Comparison of ENCODE assay signal across 17 cellular contexts in genomic region chr11:118411523-118411922, GRCh38. TPM values are rescaled to one million over a fixed set of nuclear protein-coding genes. Genes with fewer than 3 reads are reported as not detected.
DNase-seq lines count a peak whose midpoint lies in the region; ATAC-seq, FAIRE-seq and TF ChIP-seq lines count a peak whose summit lies in the region.
"Had no signal": no experiment of that assay in that cellular context is flagged by ENCODE, and none has a peak within 500 bp of the region (broad histone marks: within the 10 kb centered on the region; RNA-seq: fewer than 3 reads in every experiment).

No MANE protein-coding gene starts in this region.

- intact Hi-C loops in HepG2 (cut with micrococcal nuclease; ENCODE audit: unreplicated experiment) = no loop called here
- intact Hi-C loops in right lobe of liver (cut with DNase I) = no loop called here
- intact Hi-C loops in Panc1 (cut with micrococcal nuclease; ENCODE audit: unreplicated experiment) = no loop called here
- intact Hi-C loops in mucosa of descending colon (cut with DNase I, micrococcal nuclease) = no loop called here

- H3K4me1 ChIP-seq in HepG2 (ENCODE audit: insufficient read depth, low read length) = peaks cover 10% of the 10 kb centered on the region
- H3K4me1 ChIP-seq in right lobe of liver = no peaks in the 10 kb centered on the region
- H3K4me1 ChIP-seq in Panc1 (ENCODE audit: control insufficient read depth, insufficient read depth, low read length) = peaks cover 69% of the 10 kb centered on the region
- H3K4me1 ChIP-seq in mucosa of descending colon (ENCODE audit: low read depth) = peaks cover 15% of the 10 kb centered on the region

- no peak overlapping the region for H3K27ac Mint-ChIP-seq in effector memory CD8-positive, alpha-beta T cell

- H3K36me3 ChIP-seq in HepG2 (replicated peaks in 1 of 2; ENCODE audit: control insufficient read depth in 1 of 2, insufficient read depth in 2 of 2, low read length in 2 of 2) (peaks cover 6 to 29% of the 10 kb centered on the region in 2 experiments), right lobe of liver (peaks cover 0 to 27% (median 7%) of the 10 kb centered on the region in 4 donors), Panc1 (ENCODE audit: control insufficient read depth, insufficient read depth, low read length) (peaks cover 25% of the 10 kb centered on the region), mucosa of descending colon (ENCODE audit: low read depth) (no peaks in the 10 kb centered on the region)

- H3K9me3 Mint-ChIP-seq in effector memory CD8-positive, alpha-beta T cell = no peaks in the 10 kb centered on the region
- H3K9me3 Mint-ChIP-seq: H9 had no signal

- H3K36me3 Mint-ChIP-seq in effector memory CD8-positive, alpha-beta T cell (ENCODE audit: insufficient read depth) = peaks cover 52% of the 10 kb centered on the region

- POLR2A ChIA-PET in HepG2 (lab: Yijun Ruan, JAX) = interaction anchor here (2.5 kb wide), 1 partner anchor 9 kb away, joined by 10 read pairs; no protein-coding TSS in a partner anchor
- POLR2A ChIA-PET in Panc1 (lab: Charles Lee) = interaction anchor here (0.6 kb wide), 1 partner anchor 12 kb away, joined by 4 read pairs; no protein-coding TSS in a partner anchor

- 66% methylated on average over 3 of the region's 3 CpGs for WGBS in HepG2 (ENCODE audit: low lambda C conversion rate)
- 83% methylated on average over 2 of the region's 3 CpGs for WGBS in right lobe of liver (ENCODE audit: insufficient coverage, low coverage, low lambda C conversion rate, missing lambda C conversion rate)

- H3K27me3 Mint-ChIP-seq in effector memory CD8-positive, alpha-beta T cell = no peaks in the 10 kb centered on the region

- H4K20me1 ChIP-seq in HepG2 (ENCODE audit: insufficient read depth, low read length) = no peaks in the 10 kb centered on the region

- ATAC-seq in HepG2 (peak; percentile 49), right lobe of liver (no peak), Panc1 (no peak), mucosa of descending colon (peak; percentile 58)
- no peak for ATAC-seq in effector memory CD8-positive, alpha-beta T cell (replicated peaks)

- H3K4me3 Mint-ChIP-seq in effector memory CD8-positive, alpha-beta T cell = no peak overlapping the region
- H3K4me3 Mint-ChIP-seq: H9 had no signal

- H3K9me3 ChIP-seq in HepG2 (ENCODE audit: low read length) = no peaks in the 10 kb centered on the region
- H3K9me3 ChIP-seq in right lobe of liver = no peaks in the 10 kb centered on the region
- no peaks in the 10 kb centered on the region for H3K9me3 ChIP-seq in Panc1 (ENCODE audit: control insufficient read depth, insufficient read depth, low read depth, low read length)
- no peaks in the 10 kb centered on the region for H3K9me3 ChIP-seq in mucosa of descending colon

- no peak overlapping the region for H2AFZ ChIP-seq in HepG2 (ENCODE audit: low read length)

- peaks cover 2% of the 10 kb centered on the region for H3K79me2 ChIP-seq in HepG2 (ENCODE audit: insufficient read depth, low read length)

- H3K4me3 ChIP-seq in HepG2 (replicated peaks in 1 of 3; ENCODE audit: insufficient read depth in 1 of 3, low read depth in 2 of 3, low read length in 3 of 3) (no peak overlapping the region), right lobe of liver (no peak overlapping the region), Panc1 (ENCODE audit: low read depth in 2 of 2, low read length in 2 of 2) (no peak overlapping the region), mucosa of descending colon (no peak overlapping the region)

- CTCF ChIA-PET in HepG2 (lab: Yijun Ruan, JAX; ENCODE audit: low intra/inter-chr PET ratio, low total read pairs) = no interaction called here
- CTCF ChIA-PET in Panc1 (lab: Charles Lee) = interaction anchor here (0.6 kb wide), 1 partner anchor 21 kb away, joined by 5 read pairs; no protein-coding TSS in a partner anchor

- H3K9ac ChIP-seq in HepG2 (ENCODE audit: insufficient read depth, low read depth, low read length) = no peak overlapping the region

- TF ChIP-seq CTCF in HepG2 (CRISPR knock-in tag; IDR thresholded peaks at IDR 0.05) (no peak), right lobe of liver (IDR thresholded peaks at IDR 0.05) (no peak), Panc1 (IDR thresholded peaks at IDR 0.05) (no peak), mucosa of descending colon (IDR thresholded peaks at IDR 0.05) (no peak)

- peaks cover 3 to 24% of the 10 kb centered on the region in 2 donors for H3K4me1 Mint-ChIP-seq in effector memory CD8-positive, alpha-beta T cell (ENCODE audit: low read depth in 2 of 2)

- FAIRE-seq in HepG2 (lab: Jason Lieb, UNC) = no peak

- H3K27me3 ChIP-seq in HepG2 (ENCODE audit: control insufficient read depth in 1 of 2, insufficient read depth in 2 of 2, low read length in 2 of 2) (no peaks in the 10 kb centered on the region), right lobe of liver (no peaks in the 10 kb centered on the region), Panc1 (ENCODE audit: control insufficient read depth, insufficient read depth, low read length) (no peaks in the 10 kb centered on the region)

- in situ Hi-C loops in HepG2 (cut with HindIII; ENCODE audit: extremely low pct_ligation_motif_present, low pct_unique_long_range_greater_than_20kb) = no loop called here
- in situ Hi-C loops in Panc1 (cut with HindIII; ENCODE audit: low pct_unique_long_range_greater_than_20kb, low sequenced_read_pairs) = no loop called here

- H3K27ac ChIP-seq in HepG2 (ENCODE audit: extremely low read length, insufficient read depth, low read length) (no peak overlapping the region), right lobe of liver (no peak overlapping the region), Panc1 (ENCODE audit: low read length) (peak overlapping the region; percentile 36)
- H3K27ac ChIP-seq: HL-60 had no signal

- TF ChIP-seq EP300 in HepG2 (IDR thresholded peaks at IDR 0.05; ENCODE audit: low read depth in 2 of 2, low read length in 2 of 2) (no peak), HepG2 (CRISPR knock-in tag; IDR thresholded peaks at IDR 0.05; ENCODE audit: borderline replicate concordance) (no peak)

- peak; percentile 21 for DNase-seq in HepG2 (ENCODE audit: low spot score)
- DNase-seq in right lobe of liver = no peak
- no peak for DNase-seq in Panc1 (ENCODE audit: low read depth, low spot score)
- no peak for DNase-seq in mucosa of descending colon
- no peak for DNase-seq in NCI-H2227 treated with DMSO at 0.1 percent for 48 hours (lab: John Stamatoyannopoulos, UW)
- no peak for DNase-seq in effector memory CD8-positive, alpha-beta T cell
- no peak for DNase-seq in activated CD4-positive, alpha-beta T cell treated with anti-CD3 and anti-CD28 coated beads, Interleukin-2, amount 50 U/mL, for 48 hours
- DNase-seq: ACHN, DMS 273 treated with DMSO at 0.1 percent for 48 hours, GDM1, H9, IMR-90, NCI-H1436 treated with DMSO at 0.1 percent for 48 hours, NCI-H2029, NCI-H446, Right ventricle myocardium superior had no signal

- BruUV-seq in HepG2 (replicated peaks; lab: Mats Ljungman, UMichigan) = no TSS peak
- BruUV-seq in Panc1 (replicated peaks; lab: Mats Ljungman, UMichigan) = no TSS peak

- no peak for TF ChIP-seq RAD21 in HepG2 (CRISPR knock-in tag; IDR thresholded peaks at IDR 0.05)

- H3K4me2 ChIP-seq in HepG2 (ENCODE audit: low read depth, low read length) = no peak overlapping the region

- TF ChIP-seq POLR2A in HepG2 (IDR thresholded peaks at IDR 0.05; ENCODE audit: insufficient read depth in 1 of 2, low read depth in 2 of 2, low read length in 2 of 2) (no peak), right lobe of liver (IDR thresholded peaks at IDR 0.05) (no peak)

RNA-seq across cellular contexts. Expression of gene ATP5MG, which starts 10.1 kb away (rescaled TPM):
- 320 and 408 TPM in 2 replicates for total RNA-seq in HepG2 (2016; rRNA removed; fragmentation: Illumina TruSeq; extraction: Trizol)
- 159 and 171 TPM in 2 replicates for total RNA-seq in HepG2 (2016; cell fraction: cytosol; rRNA removed; fragmentation: Illumina TruSeq; extraction: Trizol; ENCODE audit: low read depth)
- 349 and 437 TPM in 2 replicates for total RNA-seq in HepG2 (2016; cell fraction: insoluble cytoplasmic fraction; rRNA removed; fragmentation: Illumina TruSeq; extraction: Trizol)
- 200 and 226 TPM in 2 replicates for total RNA-seq in HepG2 (2016; cell fraction: membrane; rRNA removed; fragmentation: Illumina TruSeq; extraction: Trizol)
- total RNA-seq in HepG2 (2016; cell fraction: nucleus; rRNA removed; fragmentation: Illumina TruSeq; extraction: Trizol) = 118 TPM in 2 replicates
- polyA plus RNA-seq in HepG2 (2011; rRNA removed) = 209 and 260 TPM in 2 replicates
- 224 and 232 TPM in 2 replicates for polyA plus RNA-seq in HepG2 (2011; cell fraction: cytosol; rRNA removed)
- polyA plus RNA-seq in HepG2 (2011; cell fraction: nucleus; rRNA removed) = 34.3 and 48.4 TPM in 2 replicates
- polyA plus RNA-seq in HepG2 (2012) = 196 and 279 TPM in 2 replicates
- 199 and 242 TPM in 2 replicates for polyA plus RNA-seq in HepG2 (2016; cell fraction: cytosol; fragmentation: Illumina TruSeq; extraction: Trizol; ENCODE audit: low read depth)
- 446 and 519 TPM in 2 replicates for polyA plus RNA-seq in HepG2 (2016; cell fraction: insoluble cytoplasmic fraction; fragmentation: Illumina TruSeq; extraction: Trizol; ENCODE audit: low read depth)
- 199 and 264 TPM in 2 replicates for polyA plus RNA-seq in HepG2 (2016; cell fraction: membrane; fragmentation: Illumina TruSeq; extraction: Trizol; ENCODE audit: low read depth)
- 242 and 264 TPM in 2 replicates for polyA plus RNA-seq in HepG2 (2016; cell fraction: nucleus; fragmentation: Illumina TruSeq; extraction: Trizol; ENCODE audit: insufficient read depth, low read depth)
- 36.3 and 59.5 TPM in 2 replicates for polyA minus RNA-seq in HepG2 (2011; rRNA and poly(A)+ RNA removed; ENCODE audit: low replicate concordance)
- polyA minus RNA-seq in HepG2 (2011; cell fraction: cytosol; rRNA and poly(A)+ RNA removed) = 41.8 and 56.3 TPM in 2 replicates
- 17.0 and 20.9 TPM in 2 replicates for polyA minus RNA-seq in HepG2 (2011; cell fraction: nucleus; rRNA and poly(A)+ RNA removed)
- 100 to 1,000 TPM in 1 of 6 experiments, 10 to 100 TPM in 5; 32.6 to 127 (median 89.5) TPM for total RNA-seq in right lobe of liver
- total RNA-seq in Panc1 (2021; ENCODE audit: unreplicated experiment) = 504 TPM
- polyA plus RNA-seq in Panc1 (2012; ENCODE audit: insufficient read length) = 755 TPM
- total RNA-seq in mucosa of descending colon = 100 to 1,000 TPM; 224 to 287 (median 262) TPM

RNA-seq across cellular contexts. Expression of gene KMT2A, which starts 24.8 kb away (rescaled TPM):
- 20.0 and 26.2 TPM in 2 replicates for total RNA-seq in HepG2 (2016; rRNA removed; fragmentation: Illumina TruSeq; extraction: Trizol)
- 8.0 and 8.6 TPM in 2 replicates for total RNA-seq in HepG2 (2016; cell fraction: cytosol; rRNA removed; fragmentation: Illumina TruSeq; extraction: Trizol; ENCODE audit: low read depth)
- total RNA-seq in HepG2 (2016; cell fraction: insoluble cytoplasmic fraction; rRNA removed; fragmentation: Illumina TruSeq; extraction: Trizol) = 19.8 and 22.3 TPM in 2 replicates
- 9.8 and 12.0 TPM in 2 replicates for total RNA-seq in HepG2 (2016; cell fraction: membrane; rRNA removed; fragmentation: Illumina TruSeq; extraction: Trizol)
- total RNA-seq in HepG2 (2016; cell fraction: nucleus; rRNA removed; fragmentation: Illumina TruSeq; extraction: Trizol) = 62.9 and 67.9 TPM in 2 replicates
- polyA plus RNA-seq in HepG2 (2011; rRNA removed) = 12.4 and 12.7 TPM in 2 replicates
- 9.4 and 11.0 TPM in 2 replicates for polyA plus RNA-seq in HepG2 (2011; cell fraction: cytosol; rRNA removed)
- polyA plus RNA-seq in HepG2 (2011; cell fraction: nucleus; rRNA removed) = 53.6 and 54.8 TPM in 2 replicates
- 18.6 and 21.2 TPM in 2 replicates for polyA plus RNA-seq in HepG2 (2012)
- polyA plus RNA-seq in HepG2 (2016; cell fraction: cytosol; fragmentation: Illumina TruSeq; extraction: Trizol; ENCODE audit: low read depth) = 1.8 and 2.3 TPM in 2 replicates
- 14.1 and 14.7 TPM in 2 replicates for polyA plus RNA-seq in HepG2 (2016; cell fraction: insoluble cytoplasmic fraction; fragmentation: Illumina TruSeq; extraction: Trizol; ENCODE audit: low read depth)
- 3.7 and 4.5 TPM in 2 replicates for polyA plus RNA-seq in HepG2 (2016; cell fraction: membrane; fragmentation: Illumina TruSeq; extraction: Trizol; ENCODE audit: low read depth)
- 53.1 and 68.2 TPM in 2 replicates for polyA plus RNA-seq in HepG2 (2016; cell fraction: nucleus; fragmentation: Illumina TruSeq; extraction: Trizol; ENCODE audit: insufficient read depth, low read depth)
- polyA minus RNA-seq in HepG2 (2011; rRNA and poly(A)+ RNA removed; ENCODE audit: low replicate concordance) = 54.0 and 71.0 TPM in 2 replicates
- polyA minus RNA-seq in HepG2 (2011; cell fraction: cytosol; rRNA and poly(A)+ RNA removed) = 31.2 and 32.9 TPM in 2 replicates
- 121 and 138 TPM in 2 replicates for polyA minus RNA-seq in HepG2 (2011; cell fraction: nucleus; rRNA and poly(A)+ RNA removed)
- total RNA-seq in right lobe of liver = 10 to 100 TPM; 15.5 to 24.9 (median 19.5) TPM
- 139 TPM for total RNA-seq in Panc1 (2021; ENCODE audit: unreplicated experiment)
- 74.2 TPM for polyA plus RNA-seq in Panc1 (2012; ENCODE audit: insufficient read length)
- 10 to 100 TPM; 49.0 to 89.3 (median 51.4) TPM for total RNA-seq in mucosa of descending colon

RNA-seq across cellular contexts. Expression of gene UBE4A, which starts 52.1 kb away (rescaled TPM):
- total RNA-seq in HepG2 (2016; rRNA removed; fragmentation: Illumina TruSeq; extraction: Trizol) (24.8 and 32.7 TPM in 2 replicates), right lobe of liver (10 to 100 TPM; 25.5 to 36.9 (median 28.5) TPM), Panc1 (2021; ENCODE audit: unreplicated experiment) (57.9 TPM), mucosa of descending colon (10 to 100 TPM; 42.3 to 50.1 (median 46.1) TPM)
- 9.0 and 10.7 TPM in 2 replicates for total RNA-seq in HepG2 (2016; cell fraction: cytosol; rRNA removed; fragmentation: Illumina TruSeq; extraction: Trizol; ENCODE audit: low read depth)
- 24.4 and 32.2 TPM in 2 replicates for total RNA-seq in HepG2 (2016; cell fraction: insoluble cytoplasmic fraction; rRNA removed; fragmentation: Illumina TruSeq; extraction: Trizol)
- 8.6 and 10.2 TPM in 2 replicates for total RNA-seq in HepG2 (2016; cell fraction: membrane; rRNA removed; fragmentation: Illumina TruSeq; extraction: Trizol)
- total RNA-seq in HepG2 (2016; cell fraction: nucleus; rRNA removed; fragmentation: Illumina TruSeq; extraction: Trizol) = 51.5 and 55.7 TPM in 2 replicates
- polyA plus RNA-seq in HepG2 (2011; rRNA removed) = 14.7 and 15.1 TPM in 2 replicates
- 6.3 and 10.9 TPM in 2 replicates for polyA plus RNA-seq in HepG2 (2011; cell fraction: cytosol; rRNA removed)
- 22.7 and 27.7 TPM in 2 replicates for polyA plus RNA-seq in HepG2 (2011; cell fraction: nucleus; rRNA removed)
- polyA plus RNA-seq in HepG2 (2012) = 14.2 and 17.5 TPM in 2 replicates
- polyA plus RNA-seq in HepG2 (2016; cell fraction: cytosol; fragmentation: Illumina TruSeq; extraction: Trizol; ENCODE audit: low read depth) = 10.2 and 10.9 TPM in 2 replicates
- 14.3 and 15.0 TPM in 2 replicates for polyA plus RNA-seq in HepG2 (2016; cell fraction: insoluble cytoplasmic fraction; fragmentation: Illumina TruSeq; extraction: Trizol; ENCODE audit: low read depth)
- polyA plus RNA-seq in HepG2 (2016; cell fraction: membrane; fragmentation: Illumina TruSeq; extraction: Trizol; ENCODE audit: low read depth) = 2.3 and 3.4 TPM in 2 replicates
- 56.7 and 57.0 TPM in 2 replicates for polyA plus RNA-seq in HepG2 (2016; cell fraction: nucleus; fragmentation: Illumina TruSeq; extraction: Trizol; ENCODE audit: insufficient read depth, low read depth)
- 20.3 and 25.5 TPM in 2 replicates for polyA minus RNA-seq in HepG2 (2011; rRNA and poly(A)+ RNA removed; ENCODE audit: low replicate concordance)
- 21.0 and 25.3 TPM in 2 replicates for polyA minus RNA-seq in HepG2 (2011; cell fraction: cytosol; rRNA and poly(A)+ RNA removed)
- 25.1 and 32.6 TPM in 2 replicates for polyA minus RNA-seq in HepG2 (2011; cell fraction: nucleus; rRNA and poly(A)+ RNA removed)
- 17.5 TPM for polyA plus RNA-seq in Panc1 (2012; ENCODE audit: insufficient read length)

Comparison
In these comparisons a context has a peak if more than half of its experiments do, and no peak if none do; other contexts are left out.
1. ATAC-seq: peak in HepG2 (single experiment) and mucosa of descending colon (single experiment); none in right lobe of liver (0 of 4), Panc1 (single experiment) and effector memory CD8-positive, alpha-beta T cell (single experiment).